ENCODE assay signal across 6 cellular contexts in the genomic region with DNA sequence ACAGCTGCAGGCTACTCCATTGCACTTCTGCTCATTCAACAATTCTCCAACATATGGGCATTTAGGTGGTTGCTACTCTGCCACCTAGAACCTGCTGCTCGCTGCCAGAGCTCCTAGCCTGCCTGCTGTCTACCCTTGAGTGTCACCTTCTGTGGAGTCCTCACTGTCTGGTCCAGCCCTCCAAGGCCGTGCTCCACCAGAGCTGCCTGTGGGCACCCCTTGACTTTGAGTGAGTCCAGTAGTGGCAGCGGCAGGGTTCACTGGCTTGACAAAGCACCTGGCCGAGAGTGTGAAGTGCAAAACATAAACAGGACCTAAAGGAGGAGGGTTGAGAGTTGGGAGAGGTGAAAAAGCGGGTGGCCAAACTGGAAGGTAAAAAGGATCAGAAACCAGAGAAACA.
"Had no signal": no experiment of that assay in that cellular context is flagged by ENCODE, and none has a peak within 500 bp of the region (broad histone marks: within the 10 kb centered on the region; RNA-seq: fewer than 3 reads in every experiment).

No MANE protein-coding gene starts in this region.

- H3K4me3 Mint-ChIP-seq: GM23338, H9, IgD-negative memory B cell had no signal

- ATAC-seq: GM23338, HepG2 had no signal

- H3K4me1 Mint-ChIP-seq: IgD-negative memory B cell had no signal

- DNase-seq: H9, HCEC 1CT, KBM-7 had no signal

- H3K4me3 ChIP-seq: GM23338 had no signal

- H3K27ac Mint-ChIP-seq: GM23338, H9, IgD-negative memory B cell had no signal
